32 cellular contexts compared by ENCODE assay signal in the genomic region with DNA sequence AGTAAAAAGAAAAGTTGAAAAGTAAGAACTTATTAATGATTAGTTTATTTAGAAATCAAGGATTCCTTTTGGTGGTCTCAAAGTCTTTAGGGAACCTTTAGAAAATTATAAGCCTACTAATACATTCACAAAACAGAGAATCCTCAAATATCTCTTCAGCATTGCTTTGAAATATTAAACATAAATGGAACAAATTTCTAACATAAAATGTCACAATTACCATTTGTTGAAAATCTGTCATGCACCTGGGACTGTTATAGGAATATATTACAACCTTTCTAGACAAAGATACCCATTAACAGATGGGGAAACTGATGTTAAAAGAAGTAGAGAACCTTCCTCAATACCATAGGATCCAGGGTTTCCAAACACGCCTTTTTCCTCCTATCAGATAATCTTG.
"Had no signal": no experiment of that assay in that cellular context is flagged by ENCODE, and none has a peak within 500 bp of the region (broad histone marks: within the 10 kb centered on the region; RNA-seq: fewer than 3 reads in every experiment).

No MANE protein-coding gene starts in this region.

- H3K9me3 ChIP-seq: adrenal gland, body of pancreas, breast epithelium had no signal

- H3K4me3 ChIP-seq: adrenal gland, body of pancreas, breast epithelium had no signal

- FAIRE-seq: TTC549 had no signal

- DNase-seq: activated B cell treated with CpG ODN at 0.5 μM for 24 hours; activated CD4-positive, alpha-beta memory T cell treated with anti-CD3 and anti-CD28 coated beads for 36 hours; activated CD4-positive, alpha-beta T cell treated with anti-CD3 and anti-CD28 coated beads for 4 hours; activated CD4-positive, alpha-beta T cell treated with anti-CD3 and anti-CD28 coated beads, Interleukin-2, amount 10 ng/mL, durations not matched to agents 24 days and 14 days; activated CD4-positive, alpha-beta T cell treated with anti-CD3 and anti-CD28 coated beads, Interleukin-2, amount 50 U/mL, for 1 hour; activated CD4-positive, alpha-beta T cell treated with anti-CD3 and anti-CD28 coated beads, Interleukin-2, amount 50 U/mL, for 4 hours; activated CD4-positive, CD25-positive, alpha-beta regulatory T cell treated with anti-CD3 and anti-CD28 coated beads, Interleukin-2, amount 50 U/mL, for 72 hours; activated CD8-positive, alpha-beta memory T cell treated with anti-CD3 and anti-CD28 coated beads, Interleukin-2, amount 50 U/mL, for 4 hours; activated CD8-positive, alpha-beta T cell treated with anti-CD3 and anti-CD28 coated beads for 36 hours; activated effector memory CD4-positive, alpha-beta T cell treated with anti-CD3 and anti-CD28 coated beads, Interleukin-2, amount 50 U/mL, for 16 hours; activated gamma-delta T cell treated with Interleukin-2 at 50 U/mL for 16 hours; activated naive CD4-positive, alpha-beta T cell; activated naive CD4-positive, alpha-beta T cell treated with anti-CD3 and anti-CD28 coated beads for 36 hours; activated naive CD4-positive, alpha-beta T cell treated with anti-CD3 and anti-CD28 coated beads, Interleukin-2, amount 50 U/mL, for 16 hours; activated naive CD8-positive, alpha-beta T cell treated with anti-CD3 and anti-CD28 coated beads for 36 hours; activated T-cell treated with anti-CD3 and anti-CD28 coated beads for 4 hours; activated T-cell treated with anti-CD3 and anti-CD28 coated beads, Interleukin-2, amount 50 U/mL, for 1 hour; activated T-cell treated with anti-CD3 and anti-CD28 coated beads, Interleukin-2, amount 50 U/mL, for 4 hours; activated T-cell treated with anti-CD3 and anti-CD28 coated beads, Interleukin-2, amount 50 U/mL, for 72 hours; adrenal gland; amniotic stem cell; aorta; body of pancreas; brain microvascular endothelial cell; central memory CD4-positive, alpha-beta T cell; T-helper 2 cell; T-helper 9 cell had no signal

- H3K36me3 ChIP-seq: adrenal gland, breast epithelium had no signal

- ATAC-seq: activated CD8-positive, alpha-beta T cell treated with anti-CD3 and anti-CD28 coated beads for 36 hours; activated naive CD4-positive, alpha-beta T cell treated with anti-CD3 and anti-CD28 coated beads, Interleukin-2, amount 50 U/mL, for 72 hours; activated T-cell treated with anti-CD3 and anti-CD28 coated beads, Interleukin-2, amount 50 U/mL, for 4 hours; activated T-cell treated with anti-CD3 and anti-CD28 coated beads, Interleukin-2, amount 50 U/mL, for 72 hours; activated T-helper 17 cell treated with anti-CD3 and anti-CD28 coated beads, Interleukin-2, amount 50 U/mL, for 72 hours; body of pancreas had no signal

- H3K27me3 ChIP-seq: adrenal gland, body of pancreas, brain microvascular endothelial cell, breast epithelium had no signal

- H3K27ac ChIP-seq: body of pancreas, brain microvascular endothelial cell, VCaP had no signal
